31 cellular contexts compared by ENCODE assay signal in the genomic region with DNA sequence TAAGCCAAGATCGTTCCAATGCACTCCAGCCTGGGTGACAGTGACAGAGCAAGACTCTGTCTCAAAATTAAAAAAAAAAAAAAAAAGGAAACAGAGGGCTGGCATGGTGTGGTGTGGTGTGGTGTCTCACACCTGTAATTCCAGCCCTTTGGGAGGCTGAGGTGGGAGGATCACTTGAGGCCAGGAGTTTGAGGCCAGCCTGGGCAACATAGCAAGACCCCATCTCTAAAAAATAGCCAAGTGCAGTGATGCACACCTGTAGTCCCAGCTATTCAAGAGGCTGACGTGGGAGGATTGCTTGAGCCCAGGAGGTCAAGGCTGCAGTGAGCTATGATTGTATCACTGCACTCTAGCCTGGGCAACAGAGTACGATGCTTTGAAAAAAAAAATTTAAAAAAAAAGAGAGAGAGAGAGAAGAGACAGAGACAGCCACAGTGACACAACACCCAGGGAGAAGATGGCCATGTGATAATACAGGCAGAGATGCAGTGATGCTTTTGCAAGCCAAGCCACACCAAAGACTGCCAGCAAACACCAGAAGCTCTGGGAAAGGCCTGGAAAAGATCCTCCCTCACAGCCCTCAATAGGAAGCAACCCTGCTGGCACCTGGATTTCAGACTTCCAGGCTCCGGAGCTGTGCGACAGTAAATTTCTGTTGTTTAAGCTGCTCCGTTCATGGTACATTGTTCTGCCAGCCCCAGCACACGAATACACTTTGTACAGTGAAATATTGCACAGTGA. TPM values are rescaled to one million over a fixed set of nuclear protein-coding genes. Genes with fewer than 3 reads are reported as not detected.
"Had no signal": no experiment of that assay in that cellular context is flagged by ENCODE, and none has a peak within 500 bp of the region (broad histone marks: within the 10 kb centered on the region; RNA-seq: fewer than 3 reads in every experiment).

No MANE protein-coding gene starts in this region.

- H3K27ac Mint-ChIP-seq: activated CD8-positive, alpha-beta T cell treated with anti-CD3 and anti-CD28 coated beads for 36 hours; activated naive CD8-positive, alpha-beta T cell; activated T-helper 17 cell treated with anti-CD3 and anti-CD28 coated beads, Interleukin-2, amount 50 U/mL, for 72 hours; dendritic cell treated with granulocyte-macrophage colony-stimulating factor and Interleukin-4, amounts not matched to agents 40 ng/mL and 50 ng/mL, for 4 days; endodermal cell had no signal

- DNase-seq: activated CD4-positive, alpha-beta T cell treated with anti-CD3 and anti-CD28 coated beads for 1 hour; activated CD4-positive, alpha-beta T cell treated with anti-CD3 and anti-CD28 coated beads for 4 hours; activated CD4-positive, alpha-beta T cell treated with anti-CD3 and anti-CD28 coated beads, Interleukin-2, amount 50 U/mL, for 1 hour; activated CD4-positive, alpha-beta T cell treated with anti-CD3 and anti-CD28 coated beads, Interleukin-2, amount 50 U/mL, for 48 hours; activated CD8-positive, alpha-beta memory T cell treated with anti-CD3 and anti-CD28 coated beads for 24 hours; activated CD8-positive, alpha-beta T cell treated with anti-CD3 and anti-CD28 coated beads for 36 hours; activated effector memory CD4-positive, alpha-beta T cell treated with Interleukin-2 at 50 U/mL for 16 hours; activated gamma-delta T cell treated with Interleukin-2 at 50 U/mL for 16 hours; activated naive CD4-positive, alpha-beta T cell treated with anti-CD3 and anti-CD28 coated beads, Interleukin-2, amount 50 U/mL, for 16 hours; activated naive CD4-positive, alpha-beta T cell treated with Interleukin-2 at 50 U/mL for 16 hours; activated T-cell treated with anti-CD3 and anti-CD28 coated beads, Interleukin-2, amount 50 U/mL, for 4 hours; amniotic stem cell; anterior cingulate cortex; brain microvascular endothelial cell; effector memory CD4-positive, alpha-beta T cell; endodermal cell; foreskin fibroblast; head of caudate nucleus; T-helper 2 cell had no signal

- H3K9me3 Mint-ChIP-seq: activated CD8-positive, alpha-beta T cell treated with anti-CD3 and anti-CD28 coated beads for 36 hours; activated T-cell treated with anti-CD3 and anti-CD28 coated beads, Interleukin-2, amount 50 U/mL, for 4 hours; activated T-helper 17 cell treated with anti-CD3 and anti-CD28 coated beads, Interleukin-2, amount 50 U/mL, for 72 hours; central memory CD8-positive, alpha-beta T cell; dendritic cell treated with granulocyte-macrophage colony-stimulating factor and Interleukin-4, amounts not matched to agents 40 ng/mL and 50 ng/mL, for 4 days; endodermal cell had no signal

- H3K4me3 ChIP-seq: coronary artery, dorsolateral prefrontal cortex had no signal

- H3K4me3 Mint-ChIP-seq: activated CD8-positive, alpha-beta T cell treated with anti-CD3 and anti-CD28 coated beads for 36 hours; activated naive CD8-positive, alpha-beta T cell; activated T-cell treated with anti-CD3 and anti-CD28 coated beads, Interleukin-2, amount 50 U/mL, for 4 hours; activated T-helper 17 cell treated with anti-CD3 and anti-CD28 coated beads, Interleukin-2, amount 50 U/mL, for 72 hours; central memory CD8-positive, alpha-beta T cell; dendritic cell treated with granulocyte-macrophage colony-stimulating factor and Interleukin-4, amounts not matched to agents 40 ng/mL and 50 ng/mL, for 4 days; endodermal cell had no signal

- ATAC-seq: activated CD8-positive, alpha-beta T cell treated with anti-CD3 and anti-CD28 coated beads for 36 hours; activated T-cell treated with anti-CD3 and anti-CD28 coated beads, Interleukin-2, amount 50 U/mL, for 4 hours; activated T-helper 17 cell treated with anti-CD3 and anti-CD28 coated beads, Interleukin-2, amount 50 U/mL, for 72 hours; esophagus mucosa had no signal

- FAIRE-seq: astrocyte, bronchial epithelial cell, frontal cortex had no signal

- H3K27me3 ChIP-seq: brain microvascular endothelial cell, dorsolateral prefrontal cortex had no signal

- H3K36me3 Mint-ChIP-seq: activated naive CD8-positive, alpha-beta T cell had no signal

- H3K36me3 ChIP-seq: brain microvascular endothelial cell had no signal

- H3K27ac ChIP-seq: brain microvascular endothelial cell, coronary artery had no signal

- H3K27me3 Mint-ChIP-seq: activated CD8-positive, alpha-beta T cell treated with anti-CD3 and anti-CD28 coated beads for 36 hours; activated naive CD8-positive, alpha-beta T cell had no signal

RNA-seq across cellular contexts. Expression of gene SRRM3, which starts 19.3 kb away (rescaled TPM):
- total RNA-seq: activated CD8-positive, alpha-beta T cell treated with anti-CD3 and anti-CD28 coated beads for 36 hours; epithelial cell of proximal tubule; T-helper 1 cell treated with Interleukin-12 subunit alpha and Interleukin-12 subunit beta and Interleukin-4 antibody, amounts not matched to agents 30 ng/mL and 1 ng/mL, for 36 hours had no signal
